In the genomic region with DNA sequence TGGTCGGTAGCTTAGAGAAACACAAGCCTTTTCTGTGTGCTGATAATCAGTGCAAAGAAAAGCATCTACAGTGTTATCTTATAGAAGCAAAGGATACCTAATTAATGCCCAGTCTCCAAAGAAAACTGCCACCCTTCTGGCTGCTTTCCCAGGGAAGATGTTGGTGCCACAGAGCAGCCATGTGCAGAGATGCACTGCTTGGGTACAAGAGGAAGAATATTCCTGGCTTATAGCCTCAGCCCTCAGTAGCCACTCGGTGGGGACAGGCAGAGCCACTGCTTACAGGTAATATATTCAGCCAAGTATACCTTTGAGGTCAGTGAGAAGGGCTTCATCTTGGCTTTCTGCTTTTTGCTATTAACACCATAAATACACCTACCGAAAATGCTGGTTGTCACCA, we compare ENCODE assay signal across 18 cellular contexts.
DNase-seq lines count a peak whose midpoint lies in the region; ATAC-seq, FAIRE-seq and TF ChIP-seq lines count a peak whose summit lies in the region.
"Had no signal": no experiment of that assay in that cellular context is flagged by ENCODE, and none has a peak within 500 bp of the region (broad histone marks: within the 10 kb centered on the region; RNA-seq: fewer than 3 reads in every experiment).

No MANE protein-coding gene starts in this region.

- H3K27ac ChIP-seq in AG04450 (ENCODE audit: low read depth, low read length) = peak overlapping the region; percentile 59
- H3K27ac ChIP-seq in body of pancreas = peak overlapping the region; percentile 52 to 68 (median 60)
- H3K27ac ChIP-seq in heart right ventricle = peak overlapping the region; percentile 54 to 86 (median 74)
- peak overlapping the region; percentile 82 to 85 for H3K27ac ChIP-seq in prostate gland
- H3K27ac ChIP-seq: brain microvascular endothelial cell had no signal

- no peak for ATAC-seq in body of pancreas
- ATAC-seq in heart right ventricle = peak in 6 of 8 donors; percentile 18 to 75 (median 42)
- ATAC-seq in HG03457 (IDR thresholded peaks at IDR 0.05; ENCODE audit: unreplicated experiment) = no peak
- ATAC-seq: activated CD8-positive, alpha-beta T cell treated with anti-CD3 and anti-CD28 coated beads, Interleukin-2, amount 10 ng/mL, durations not matched to agents 7 days and 5 days; naive thymus-derived CD4-positive, alpha-beta T cell had no signal

- TF ChIP-seq POLR2A in body of pancreas (IDR thresholded peaks at IDR 0.05) (no peak), prostate gland (IDR thresholded peaks at IDR 0.05) (no peak), GM12891 (IDR thresholded peaks at IDR 0.05; ENCODE audit: low read depth, low read length) (no peak)

- intact Hi-C loops in body of pancreas (cut with DNase I) (no loop called here), heart right ventricle (cut with DNase I) (loop anchor here in 5 of 10 donors (5.0 to 10.0 kb wide), 7 partner anchors 40 to 390 kb away; a partner anchor contains a TSS), prostate gland (cut with DNase I) (no loop called here)

- no peak for DNase-seq in AG04450 (ENCODE audit: low read depth, low spot score)
- peak in 1 of 4 donors; percentile 12 for DNase-seq in body of pancreas
- no peak for DNase-seq in heart right ventricle
- no peak for DNase-seq in prostate gland (ENCODE audit: low spot score)
- no peak for DNase-seq in activated naive CD4-positive, alpha-beta T cell (lab: John Stamatoyannopoulos, UW)
- DNase-seq in SKM-1 (lab: John Stamatoyannopoulos, UW; ENCODE audit: unreplicated experiment) = no peak
- DNase-seq in GM12891 (ENCODE audit: insufficient read length, low spot score) = no peak
- DNase-seq: activated CD8-positive, alpha-beta T cell treated with anti-CD3 and anti-CD28 coated beads, Interleukin-2, amount 10 ng/mL, durations not matched to agents 7 days and 5 days; activated gamma-delta T cell; brain microvascular endothelial cell; HCEC 1CT; naive thymus-derived CD4-positive, alpha-beta T cell; NCI-H2029 treated with DMSO at 0.1 percent for 48 hours; NCI-H774; SHP77 treated with DMSO at 0.1 percent for 48 hours; small intestine had no signal

- TF ChIP-seq CTCF in AG04450 (IDR thresholded peaks at IDR 0.05; ENCODE audit: low read depth, low read length) (no peak), body of pancreas (IDR thresholded peaks at IDR 0.05) (no peak), heart right ventricle (IDR thresholded peaks at IDR 0.05) (no peak), prostate gland (IDR thresholded peaks at IDR 0.05) (no peak)

- H3K27me3 ChIP-seq in AG04450 (ENCODE audit: control insufficient read depth, insufficient read depth, low read length) (no peaks in the 10 kb centered on the region), body of pancreas (no peaks in the 10 kb centered on the region), heart right ventricle (no peaks in the 10 kb centered on the region), prostate gland (replicated peaks; ENCODE audit: insufficient read depth) (no peaks in the 10 kb centered on the region)
- H3K27me3 ChIP-seq: brain microvascular endothelial cell had no signal

- WGBS in body of pancreas, 2 donors = 50 to 52% methylated on average over 3 of the region's 3 CpGs
- 35 to 45% methylated on average over 3 of the region's 3 CpGs for WGBS in heart right ventricle, 2 donors
- 35% methylated on average over 3 of the region's 3 CpGs for WGBS in prostate gland

- no peak overlapping the region for H3K4me3 ChIP-seq in AG04450 (ENCODE audit: low read depth, low read length)
- no peak overlapping the region for H3K4me3 ChIP-seq in body of pancreas
- H3K4me3 ChIP-seq in heart right ventricle = peak overlapping the region in 2 of 10 donors; percentile 2 to 5
- H3K4me3 ChIP-seq in prostate gland = no peak overlapping the region

- CTCF ChIA-PET in AG04450 (lab: Charles Lee) = no interaction called here

- H3K9me3 ChIP-seq in AG04450 (ENCODE audit: control insufficient read depth, insufficient read depth, low read length) (no peaks in the 10 kb centered on the region), body of pancreas (no peaks in the 10 kb centered on the region), heart right ventricle (no peaks in the 10 kb centered on the region), prostate gland (no peaks in the 10 kb centered on the region)

- no peak for FAIRE-seq in GM12891 (lab: Jason Lieb, UNC)
- FAIRE-seq: endometrium, small intestine had no signal

- POLR2A ChIA-PET in AG04450 (lab: Yijun Ruan, JAX) = interaction anchor here (1.0 kb wide), 1 partner anchor 47 kb away, joined by 3 read pairs; no protein-coding TSS in a partner anchor

- H3K36me3 ChIP-seq in body of pancreas (replicated peaks in 1 of 2; ENCODE audit: insufficient read depth in 1 of 2, low read depth in 2 of 2) (no peaks in the 10 kb centered on the region), heart right ventricle (no peaks in the 10 kb centered on the region), prostate gland (no peaks in the 10 kb centered on the region)
- H3K36me3 ChIP-seq: brain microvascular endothelial cell had no signal

- H3K4me1 ChIP-seq in body of pancreas = peaks cover 69% of the 10 kb centered on the region
- H3K4me1 ChIP-seq in heart right ventricle = peaks cover 0 to 50% (median 22%) of the 10 kb centered on the region in 9 donors
- H3K4me1 ChIP-seq in prostate gland (replicated peaks) = peaks cover 5% of the 10 kb centered on the region

TF ChIP-seq in GM12891, 5 proteins besides CTCF, POLR2A, EP300 and RAD21:
- TF ChIP-seq PAX5 (IDR thresholded peaks at IDR 0.05; ENCODE audit: insufficient read depth, low read length, severe bottlenecking) (no peak), SPI1 (IDR thresholded peaks at IDR 0.05; ENCODE audit: low read depth, low read length) (no peak), TAF1 (IDR thresholded peaks at IDR 0.05; ENCODE audit: low read depth, low read length) (no peak), POLR2AphosphoS5 (IDR thresholded peaks at IDR 0.05; ENCODE audit: low read depth, low read length) (no peak), POU2F2 (IDR thresholded peaks at IDR 0.05; ENCODE audit: low read depth, low read length) (no peak)

Comparison
In these comparisons a context has a peak if more than half of its experiments do, and no peak if none do; other contexts are left out.
1. ATAC-seq: peak in heart right ventricle (6 of 8); none in body of pancreas (single experiment) and HG03457 (single experiment).
2. Peak in every context shown above with its lines, with median percentiles within 50 percentile points of each other: H3K27ac ChIP-seq.